Comparison of ENCODE assay signal across 8 cellular contexts in the genomic region with DNA sequence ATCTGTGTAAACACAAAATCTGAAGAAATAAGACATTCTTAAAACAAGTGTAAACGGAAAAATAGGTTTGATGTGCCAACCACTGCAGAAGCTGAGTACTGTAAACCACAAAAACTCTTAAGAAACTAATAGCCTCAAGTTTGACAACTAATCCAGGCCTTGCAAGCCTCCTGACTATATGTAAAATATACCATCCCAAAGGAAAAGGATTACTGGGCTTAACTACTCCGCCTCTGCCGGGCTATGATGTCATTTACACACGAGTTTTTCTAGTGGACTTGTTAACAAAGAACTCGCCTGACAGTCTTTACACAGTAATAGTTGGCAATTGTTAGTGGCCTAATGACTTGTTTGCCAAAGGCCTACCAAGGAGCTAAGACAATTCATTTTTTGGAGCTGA. TPM values are rescaled to one million over a fixed set of nuclear protein-coding genes. Genes with fewer than 3 reads are reported as not detected.
DNase-seq lines count a peak whose midpoint lies in the region; ATAC-seq, FAIRE-seq and TF ChIP-seq lines count a peak whose summit lies in the region.

No MANE protein-coding gene starts in this region.

- H3K79me2 ChIP-seq in neural progenitor cell (ENCODE audit: low read depth) = peaks cover 71% of the 10 kb centered on the region

- H3K4me1 ChIP-seq in heart left ventricle (peaks cover 8 to 65% (median 52%) of the 10 kb centered on the region in 12 donors), Peyer's patch (peaks cover 0 to 54% (median 11%) of the 10 kb centered on the region in 4 donors), neural progenitor cell (peaks cover 44% of the 10 kb centered on the region)

- H3K4me3 Mint-ChIP-seq in neural progenitor cell = peak overlapping the region; percentile 99

- H3K9me3 ChIP-seq in heart left ventricle = no peaks in the 10 kb centered on the region
- H3K9me3 ChIP-seq in Peyer's patch = no peaks in the 10 kb centered on the region
- no peaks in the 10 kb centered on the region for H3K9me3 ChIP-seq in neural progenitor cell (ENCODE audit: low read depth)

- peaks cover 66% of the 10 kb centered on the region for H4K20me1 ChIP-seq in neural progenitor cell (ENCODE audit: low read depth)

- intact Hi-C loops in heart left ventricle (cut with DNase I) (loop anchor here in 6 of 10 donors (10.0 kb wide), 5 partner anchors 91 to 321 kb away; a partner anchor contains a TSS), Right ventricle myocardium inferior (cut with DNase I) (loop anchor here (10.0 kb wide), 1 partner anchor 291 kb away; a partner anchor contains a TSS)

- WGBS in heart left ventricle, 4 donors = 0 to 5% (median 4%) methylated on average over 5 of the region's 5 CpGs

- no peak overlapping the region for H2AFZ ChIP-seq in neural progenitor cell (replicated peaks)

- H3K36me3 ChIP-seq in heart left ventricle = peaks cover 0 to 2% (median 0%) of the 10 kb centered on the region in 9 donors
- H3K36me3 ChIP-seq in Peyer's patch = no peaks in the 10 kb centered on the region
- H3K36me3 ChIP-seq in neural progenitor cell = no peaks in the 10 kb centered on the region

- no peak for TF ChIP-seq POLR2A in heart left ventricle (IDR thresholded peaks at IDR 0.05)
- TF ChIP-seq POLR2A in Peyer's patch (IDR thresholded peaks at IDR 0.05) = no peak

- no peak for FAIRE-seq in RCC 7860 (lab: Jason Lieb, UNC)

- H3K27me3 ChIP-seq in heart left ventricle (no peaks in the 10 kb centered on the region), Peyer's patch (no peaks in the 10 kb centered on the region), neural progenitor cell (no peaks in the 10 kb centered on the region)

- TF ChIP-seq CTCF in heart left ventricle (IDR thresholded peaks at IDR 0.05) = no peak
- peak in 1 of 6 experiments; percentile 2 for TF ChIP-seq CTCF in Peyer's patch (IDR thresholded peaks at IDR 0.05)
- TF ChIP-seq CTCF in epithelial cell of proximal tubule (conservative IDR thresholded peaks at IDR 0.05; ENCODE audit: low read depth, low read length) = no peak
- TF ChIP-seq CTCF in neural progenitor cell (IDR thresholded peaks at IDR 0.05) = no peak

- no peaks in the 10 kb centered on the region for H3F3A ChIP-seq in neural progenitor cell (ENCODE audit: low read depth)

- H3K9ac ChIP-seq in neural progenitor cell = peak overlapping the region; percentile 81

- no peak overlapping the region for H3K27ac Mint-ChIP-seq in neural progenitor cell

- H3K9me3 Mint-ChIP-seq in neural progenitor cell = no peaks in the 10 kb centered on the region

- H3K4me1 Mint-ChIP-seq in neural progenitor cell = peaks cover 35% of the 10 kb centered on the region

- peak overlapping the region; percentile 7 to 95 (median 87) for H3K4me3 ChIP-seq in heart left ventricle
- H3K4me3 ChIP-seq in Peyer's patch = peak overlapping the region; percentile 84 to 98 (median 94)
- peak overlapping the region; percentile 97 for H3K4me3 ChIP-seq in epithelial cell of proximal tubule (ENCODE audit: low read depth, low read length)
- H3K4me3 ChIP-seq in neural progenitor cell = peak overlapping the region; percentile 89

- peak overlapping the region; percentile 90 for H3K4me2 ChIP-seq in neural progenitor cell

- H3K27me3 Mint-ChIP-seq in neural progenitor cell (ENCODE audit: insufficient read depth, low read depth) = no peaks in the 10 kb centered on the region

- ATAC-seq in heart left ventricle (no peak), Right ventricle myocardium inferior (no peak), HG03469 (IDR thresholded peaks at IDR 0.05; ENCODE audit: unreplicated experiment) (no peak)

- H3K36me3 Mint-ChIP-seq in neural progenitor cell = peaks cover 15% of the 10 kb centered on the region

- peak overlapping the region in 9 of 12 donors; percentile 93 to 100 (median 98) for H3K27ac ChIP-seq in heart left ventricle
- peak overlapping the region in 3 of 4 donors; percentile 11 to 99 (median 22) for H3K27ac ChIP-seq in Peyer's patch
- no peak overlapping the region for H3K27ac ChIP-seq in neural progenitor cell

- DNase-seq in heart left ventricle = no peak
- no peak for DNase-seq in Right ventricle myocardium inferior (ENCODE audit: missing footprints)
- no peak for DNase-seq in Peyer's patch
- DNase-seq in epithelial cell of proximal tubule (ENCODE audit: low read depth) = no peak
- peak; percentile 43 for DNase-seq in neural progenitor cell (ENCODE audit: low spot score)
- DNase-seq in RCC 7860 (ENCODE audit: low spot score) = no peak
- DNase-seq in HuH-7 (ENCODE audit: low spot score) = no peak

RNA-seq across cellular contexts. Expression of a gene that starts 2.1 kb away (rescaled TPM):
- total RNA-seq in heart left ventricle = 100 to 1,000 TPM; 108 to 178 (median 150) TPM
- 10 to 100 TPM; 65.6 to 82.6 TPM for polyA plus RNA-seq in heart left ventricle
- 138 TPM for total RNA-seq in Right ventricle myocardium inferior
- total RNA-seq in Peyer's patch = 100 to 1,000 TPM in 1 of 4 donors, 10 to 100 TPM in 3; 69.1 to 124 (median 83.9) TPM
- 106 and 109 TPM in 2 replicates for total RNA-seq in epithelial cell of proximal tubule
- 90.3 and 131 TPM in 2 replicates for total RNA-seq in neural progenitor cell (ENCODE audit: low replicate concordance)
